ENCODE assay signal across 18 cellular contexts in the genomic region with DNA sequence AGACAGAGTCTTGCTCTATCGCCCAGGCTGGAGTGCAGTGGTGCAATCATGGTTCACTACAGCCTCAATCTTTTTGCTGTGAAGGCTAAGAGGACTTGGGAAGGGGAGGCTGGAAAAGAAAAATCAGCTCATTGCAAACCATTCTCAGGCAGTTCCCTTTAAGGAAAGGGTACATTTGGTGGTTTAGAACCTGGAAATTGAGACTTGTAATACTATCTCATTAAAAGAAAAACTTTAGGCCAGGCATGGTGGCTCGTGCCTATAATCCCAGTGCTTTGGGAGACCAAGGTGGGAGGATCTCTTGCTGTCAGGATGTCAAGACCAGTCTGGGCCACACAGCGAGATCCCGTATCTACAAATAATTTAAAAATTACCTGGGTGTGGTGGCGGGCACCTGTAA. TPM values are rescaled to one million over a fixed set of nuclear protein-coding genes. Genes with fewer than 3 reads are reported as not detected.
"Had no signal": no experiment of that assay in that cellular context is flagged by ENCODE, and none has a peak within 500 bp of the region (broad histone marks: within the 10 kb centered on the region; RNA-seq: fewer than 3 reads in every experiment).

No MANE protein-coding gene starts in this region.

- H3K27me3 ChIP-seq: adrenal gland, dorsolateral prefrontal cortex, sigmoid colon, transverse colon had no signal

- H3K9me3 ChIP-seq: adrenal gland, sigmoid colon, transverse colon had no signal

- H3K9me3 Mint-ChIP-seq: activated naive CD4-positive, alpha-beta T cell treated with anti-CD3 and anti-CD28 coated beads, Interleukin-2, amount 50 U/mL, for 24 hours; naive thymus-derived CD8-positive, alpha-beta T cell; WTC11 had no signal

- H3K4me1 Mint-ChIP-seq: activated naive CD4-positive, alpha-beta T cell treated with anti-CD3 and anti-CD28 coated beads, Interleukin-2, amount 50 U/mL, for 24 hours; naive thymus-derived CD8-positive, alpha-beta T cell had no signal

- H3K36me3 ChIP-seq: adrenal gland, sigmoid colon, transverse colon had no signal

- H3K27ac Mint-ChIP-seq: activated naive CD4-positive, alpha-beta T cell treated with anti-CD3 and anti-CD28 coated beads, Interleukin-2, amount 50 U/mL, for 24 hours; WTC11 had no signal

- H3K36me3 Mint-ChIP-seq: activated naive CD4-positive, alpha-beta T cell treated with anti-CD3 and anti-CD28 coated beads, Interleukin-2, amount 50 U/mL, for 24 hours; naive thymus-derived CD8-positive, alpha-beta T cell; WTC11 had no signal

- H3K4me1 ChIP-seq: adrenal gland, sigmoid colon, transverse colon had no signal

- H3K4me3 ChIP-seq: adrenal gland, dorsolateral prefrontal cortex, sigmoid colon, transverse colon had no signal

- DNase-seq: activated CD4-positive, alpha-beta T cell treated with anti-CD3 and anti-CD28 coated beads for 48 hours; activated CD8-positive, alpha-beta memory T cell treated with anti-CD3 and anti-CD28 coated beads, Interleukin-2, amount 50 U/mL, for 4 hours; activated gamma-delta T cell; activated T-cell treated with anti-CD3 and anti-CD28 coated beads, Interleukin-2, amount 50 U/mL, for 48 hours; adrenal gland; dorsolateral prefrontal cortex; mesendoderm; naive thymus-derived CD8-positive, alpha-beta T cell; sigmoid colon; stimulated activated CD4-positive, alpha-beta T cell treated with anti-CD3 and anti-CD28 coated beads, Interleukin-12 subunit alpha, Interleukin-12 subunit beta, amount 100 ng/mL, for 4 hours; stimulated activated CD4-positive, alpha-beta T cell treated with anti-CD3 and anti-CD28 coated beads, Interleukin-1b, Interleukin-23, amount 100 ng/mL, for 48 hours; stimulated activated CD8-positive, alpha-beta memory T cell treated with anti-CD3 and anti-CD28 coated beads, Interleukin-4, amount 100 ng/mL, for 48 hours; stimulated activated naive CD4-positive, alpha-beta T cell; transverse colon had no signal

- ATAC-seq: naive thymus-derived CD8-positive, alpha-beta T cell; WTC11 had no signal

- H3K27me3 Mint-ChIP-seq: activated naive CD4-positive, alpha-beta T cell treated with anti-CD3 and anti-CD28 coated beads, Interleukin-2, amount 50 U/mL, for 24 hours had no signal

- H3K27ac ChIP-seq: adrenal gland, dorsolateral prefrontal cortex, transverse colon had no signal

- H3K4me3 Mint-ChIP-seq: activated naive CD4-positive, alpha-beta T cell treated with anti-CD3 and anti-CD28 coated beads, Interleukin-2, amount 50 U/mL, for 24 hours; naive thymus-derived CD8-positive, alpha-beta T cell; WTC11 had no signal

RNA-seq across cellular contexts. Expression of a gene that starts 51.3 kb away (rescaled TPM):
- total RNA-seq: glomerular endothelial cell; naive thymus-derived CD8-positive, alpha-beta T cell; renal cortical epithelial cell had no signal
- polyA plus RNA-seq: naive thymus-derived CD8-positive, alpha-beta T cell had no signal
